In genomic region chr1:108852541-108852940, GRCh38 we compare ENCODE assay signal across 13 cellular contexts. TPM values are rescaled to one million over a fixed set of nuclear protein-coding genes. Genes with fewer than 3 reads are reported as not detected.
DNase-seq lines count a peak whose midpoint lies in the region; ATAC-seq and TF ChIP-seq lines count a peak whose summit lies in the region.
"Had no signal": no experiment of that assay in that cellular context is flagged by ENCODE, and none has a peak within 500 bp of the region (broad histone marks: within the 10 kb centered on the region; RNA-seq: fewer than 3 reads in every experiment).

No MANE protein-coding gene starts in this region.

- H3K36me3 Mint-ChIP-seq in natural killer cell = no peaks in the 10 kb centered on the region

- peaks cover 8 to 12% of the 10 kb centered on the region in 2 donors for H3K27me3 Mint-ChIP-seq in natural killer cell (ENCODE audit: low read depth in 2 of 2)

- dilution Hi-C loops in mammary epithelial cell (cut with HindIII; ENCODE audit: low sequenced_read_pairs) = no loop called here

- H3K4me1 ChIP-seq in breast epithelium (no peaks in the 10 kb centered on the region), mammary epithelial cell (ENCODE audit: insufficient read depth, low read length) (no peaks in the 10 kb centered on the region), upper lobe of left lung (peaks cover 0 to 3% (median 0%) of the 10 kb centered on the region in 4 donors), ovary (ENCODE audit: insufficient read depth) (peaks cover 7% of the 10 kb centered on the region)

- TF ChIP-seq POLR2A in breast epithelium (IDR thresholded peaks at IDR 0.05) = no peak
- TF ChIP-seq POLR2A in upper lobe of left lung (IDR thresholded peaks at IDR 0.05) = no peak
- no peak for TF ChIP-seq POLR2A in ovary (IDR thresholded peaks at IDR 0.05)

- peaks cover 8 to 9% of the 10 kb centered on the region in 2 donors for H3K4me1 Mint-ChIP-seq in natural killer cell

- no TSS peak for BruUV-seq in mammary epithelial cell (replicated peaks; lab: Mats Ljungman, UMichigan)

- H3K9me3 Mint-ChIP-seq in natural killer cell = no peaks in the 10 kb centered on the region

- no peaks in the 10 kb centered on the region for H3K79me2 ChIP-seq in mammary epithelial cell (ENCODE audit: insufficient read depth, low read length)

- WGBS in mammary epithelial cell (ENCODE audit: low coverage, missing lambda C conversion rate) = 85% methylated on average over 4 of the region's 4 CpGs
- 30 to 34% methylated on average over 4 of the region's 4 CpGs for WGBS in upper lobe of left lung, 2 donors
- whole genome bisulfite sequencing in ovary, 3 donors = 8 to 12% (median 10%) methylated on average over 4 of the region's 4 CpGs

- TF ChIP-seq CTCF in breast epithelium (IDR thresholded peaks at IDR 0.05) (no peak), mammary epithelial cell (conservative IDR thresholded peaks at IDR 0.05 in 1 of 2, IDR thresholded peaks at IDR 0.05 in 1 of 2; ENCODE audit: extremely low read depth in 1 of 2, insufficient read depth in 1 of 2, low read depth in 1 of 2, low read length in 2 of 2) (no peak), natural killer cell (IDR thresholded peaks at IDR 0.05) (no peak), upper lobe of left lung (IDR thresholded peaks at IDR 0.05) (no peak), ovary (IDR thresholded peaks at IDR 0.05) (no peak)

- intact Hi-C loops in breast epithelium (cut with DNase I; ENCODE audit: low total_unique reads) (no loop called here), mammary epithelial cell (cut with micrococcal nuclease) (no loop called here), natural killer cell (cut with micrococcal nuclease) (no loop called here), ovary (cut with DNase I) (no loop called here)

- H3K4me2 ChIP-seq in mammary epithelial cell (ENCODE audit: insufficient read depth, low read depth, low read length) = no peak overlapping the region

- H3K9me3 ChIP-seq in breast epithelium (no peaks in the 10 kb centered on the region), mammary epithelial cell (replicated peaks; ENCODE audit: insufficient read depth, low read length) (no peaks in the 10 kb centered on the region), upper lobe of left lung (no peaks in the 10 kb centered on the region), ovary (no peaks in the 10 kb centered on the region)

- ATAC-seq in natural killer cell (peak in 2 of 3 donors; percentile 41 to 46), upper lobe of left lung (ENCODE audit: low FRiP score in 2 of 2) (peak in 1 of 2 donors; percentile 48), HG03039 (IDR thresholded peaks at IDR 0.05; ENCODE audit: unreplicated experiment) (no peak), HG02870 (IDR thresholded peaks at IDR 0.05; ENCODE audit: unreplicated experiment) (no peak)
- ATAC-seq: HepG2, SK-N-SH treated with all-trans-retinoic acid at 6 μM for 48 hours had no signal

- no peak for DNase-seq in breast epithelium (ENCODE audit: low spot score in 2 of 2)
- no peak for DNase-seq in mammary epithelial cell
- DNase-seq in natural killer cell = no peak
- no peak for DNase-seq in upper lobe of left lung
- no peak for DNase-seq in ovary
- DNase-seq: activated CD4-positive, CD25-positive, alpha-beta regulatory T cell treated with anti-CD3 and anti-CD28 coated beads, Interleukin-2, amount 50 U/mL, for 72 hours; NCI-H146 had no signal

- H3K27me3 ChIP-seq in breast epithelium = no peaks in the 10 kb centered on the region
- no peaks in the 10 kb centered on the region for H3K27me3 ChIP-seq in mammary epithelial cell (ENCODE audit: insufficient read depth, low read length)
- no peaks in the 10 kb centered on the region for H3K27me3 ChIP-seq in upper lobe of left lung
- H3K27me3 ChIP-seq in ovary = no peaks in the 10 kb centered on the region

- in situ Hi-C loops in mammary epithelial cell (cut with MboI; ENCODE audit: low sequenced_read_pairs in 2 of 2) = no loop called here

- H2AFZ ChIP-seq in mammary epithelial cell (ENCODE audit: low read depth, low read length) = no peak overlapping the region

- H3K27ac ChIP-seq in breast epithelium = peak overlapping the region; percentile 52 to 71
- no peak overlapping the region for H3K27ac ChIP-seq in mammary epithelial cell (ENCODE audit: insufficient read depth, low read depth, low read length)
- H3K27ac ChIP-seq in cingulate gyrus (ENCODE audit: low read depth, low read length) = peak overlapping the region; percentile 57
- peak overlapping the region; percentile 16 to 74 (median 28) for H3K27ac ChIP-seq in upper lobe of left lung
- H3K27ac ChIP-seq in ovary = peak overlapping the region in 1 of 2 donors; percentile 13

- TF ChIP-seq EP300 in upper lobe of left lung (IDR thresholded peaks at IDR 0.05) (no peak), ovary (IDR thresholded peaks at IDR 0.05) (no peak)

- peak overlapping the region; percentile 30 for H3K4me3 Mint-ChIP-seq in natural killer cell

- H3K27ac Mint-ChIP-seq in natural killer cell = peak overlapping the region in 1 of 2 donors; percentile 16

- H3K9ac ChIP-seq in mammary epithelial cell (ENCODE audit: insufficient read depth, low read length) = no peak overlapping the region

- H3K36me3 ChIP-seq in breast epithelium = no peaks in the 10 kb centered on the region
- H3K36me3 ChIP-seq in mammary epithelial cell (ENCODE audit: insufficient read depth, low read length) = no peaks in the 10 kb centered on the region
- H3K36me3 ChIP-seq in upper lobe of left lung = no peaks in the 10 kb centered on the region
- no peaks in the 10 kb centered on the region for H3K36me3 ChIP-seq in ovary

- no peaks in the 10 kb centered on the region for H4K20me1 ChIP-seq in mammary epithelial cell (ENCODE audit: insufficient read depth, low read length)

- CTCF ChIA-PET in mammary epithelial cell (lab: Charles Lee; ENCODE audit: low non-redundant PET) = no interaction called here

- H3K4me3 ChIP-seq in breast epithelium (peak overlapping the region in 2 of 3 donors; percentile 13 to 20), mammary epithelial cell (replicated peaks in 1 of 3; ENCODE audit: insufficient read depth in 1 of 3, low read depth in 2 of 3, low read length in 3 of 3) (no peak overlapping the region), upper lobe of left lung (no peak overlapping the region), ovary (no peak overlapping the region)

RNA-seq across cellular contexts. Expression of gene AKNAD1, which starts 4.4 kb away (rescaled TPM):
- 1 to 10 TPM; 2.3 to 4.1 (median 2.9) TPM for total RNA-seq in breast epithelium
- 1 to 10 TPM in 1 of 2 donors, under 1 TPM in 1; 0.67 to 2.6 TPM for total RNA-seq in mammary epithelial cell
- 0.69 TPM for polyA plus RNA-seq in mammary epithelial cell
- not detected for polyA minus RNA-seq in mammary epithelial cell
- total RNA-seq in natural killer cell = not detected
- total RNA-seq in upper lobe of left lung = under 1 TPM in 2 of 6 donors, not detected in 4; 0.46 to 0.84 TPM
- total RNA-seq in ovary = not detected
- under 1 TPM; 0.08 to 0.20 TPM for polyA plus RNA-seq in ovary
- total RNA-seq: epithelial cell of proximal tubule, HepG2 had no signal
- polyA plus RNA-seq: HepG2 had no signal

RNA-seq across cellular contexts. Expression of gene GPSM2, which starts 24.2 kb away (rescaled TPM):
- total RNA-seq in breast epithelium (10 to 100 TPM; 11.5 to 25.9 (median 18.1) TPM), mammary epithelial cell (10 to 100 TPM; 56.7 to 59.4 TPM), natural killer cell (1 to 10 TPM; 1.0 to 1.5 (median 1.4) TPM), upper lobe of left lung (10 to 100 TPM in 5 of 6 donors, 1 to 10 TPM in 1; 8.9 to 27.4 (median 17.8) TPM), ovary (1 to 10 TPM in 4 of 7 donors, under 1 TPM in 3; 0.45 to 2.8 (median 2.0) TPM)
- polyA plus RNA-seq in mammary epithelial cell (37.8 TPM), ovary (1 to 10 TPM; 1.0 to 3.0 TPM)
- polyA minus RNA-seq in mammary epithelial cell = 103 TPM

Comparison
In these comparisons a context has a peak if more than half of its experiments do, and no peak if none do; other contexts are left out.
1. H3K4me3 ChIP-seq: peak in breast epithelium (2 of 3); none in mammary epithelial cell (0 of 3), upper lobe of left lung (0 of 4) and ovary (single experiment).
2. ATAC-seq: peak in natural killer cell (2 of 3); none in HG03039 (single experiment) and HG02870 (single experiment).